ENCODE assay signal across 23 cellular contexts in genomic region chr20:5369622-5370021, GRCh38. TPM values are rescaled to one million over a fixed set of nuclear protein-coding genes. Genes with fewer than 3 reads are reported as not detected.
"Had no signal": no experiment of that assay in that cellular context is flagged by ENCODE, and none has a peak within 500 bp of the region (broad histone marks: within the 10 kb centered on the region; RNA-seq: fewer than 3 reads in every experiment).

No MANE protein-coding gene starts in this region.

- H3K4me3 ChIP-seq: gastroesophageal sphincter, heart left ventricle, left lung, spleen, suprapubic skin, transverse colon, vagina had no signal

- DNase-seq: activated CD4-positive, alpha-beta T cell treated with anti-CD3 and anti-CD28 coated beads for 1 hour; activated gamma-delta T cell; cerebellar nuclear complex; cortex of kidney; effector CD4-positive, alpha-beta T cell; heart left ventricle; left lung; occipital lobe; retina; spleen; stimulated activated CD8-positive, alpha-beta memory T cell treated with anti-CD3 and anti-CD28 coated beads, Interleukin-4, amount 100 ng/mL, for 48 hours; stimulated activated naive CD4-positive, alpha-beta T cell treated with Interleukin-2 at 50 U/mL for 16 hours; transverse colon had no signal

- ATAC-seq: esophagus mucosa, gastroesophageal sphincter, heart left ventricle, left lung had no signal

- H3K36me3 ChIP-seq: gastroesophageal sphincter, heart left ventricle, left lung, spleen, suprapubic skin, transverse colon, vagina had no signal

- H3K27me3 ChIP-seq: gastroesophageal sphincter, heart left ventricle, spleen, suprapubic skin, transverse colon, vagina had no signal

- H3K4me1 ChIP-seq: gastroesophageal sphincter, heart left ventricle, left lung, spleen, suprapubic skin, transverse colon, vagina had no signal

- H3K27ac ChIP-seq: gastroesophageal sphincter, heart left ventricle, left lung, spleen, suprapubic skin, transverse colon, vagina, VCaP had no signal

- H3K9me3 ChIP-seq: suprapubic skin, transverse colon, vagina had no signal

RNA-seq across cellular contexts. Expression of gene PROKR2, which starts 52.9 kb away (rescaled TPM):
- total RNA-seq: bronchial epithelial cell, esophagus mucosa, gastroesophageal sphincter, heart left ventricle, kidney epithelial cell, left lung, lung microvascular endothelial cell, myocyte, posterior vena cava, suprapubic skin, transverse colon, vagina had no signal
